Comparison of ENCODE assay signal across 20 cellular contexts in the genomic region with DNA sequence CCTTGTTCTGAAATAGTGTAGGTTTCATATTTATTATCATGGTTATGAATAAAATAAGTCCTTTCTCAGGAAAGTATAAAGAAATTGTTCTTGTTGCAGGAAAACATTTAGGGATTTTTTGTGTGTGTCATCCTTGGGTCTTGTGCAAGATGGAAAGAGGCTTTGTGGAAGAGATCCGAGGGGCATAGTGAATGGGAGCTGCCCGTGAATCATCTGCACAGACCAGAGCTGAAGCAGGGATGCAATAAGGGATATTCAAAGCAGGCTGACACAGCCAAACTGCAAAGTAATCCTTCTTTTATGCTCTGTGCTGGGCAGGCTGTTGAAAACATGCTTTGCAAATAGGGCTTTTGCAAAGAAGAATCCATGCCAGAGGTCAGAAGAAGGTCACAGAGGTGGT.
DNase-seq lines count a peak whose midpoint lies in the region; TF ChIP-seq lines count a peak whose summit lies in the region.
"Had no signal": no experiment of that assay in that cellular context is flagged by ENCODE, and none has a peak within 500 bp of the region (broad histone marks: within the 10 kb centered on the region; RNA-seq: fewer than 3 reads in every experiment).

No MANE protein-coding gene starts in this region.

- H3K4me2 ChIP-seq in mammary epithelial cell (ENCODE audit: insufficient read depth, low read depth, low read length): no peak overlapping the region
- peak overlapping the region; percentile 29 for H3K4me2 ChIP-seq in hepatocyte
- peak overlapping the region; percentile 24 for H3K4me2 ChIP-seq in smooth muscle cell
- H3K4me2 ChIP-seq: KMS-11 had no signal

- no peaks in the 10 kb centered on the region for H3K9me2 ChIP-seq in hepatocyte (replicated peaks; ENCODE audit: insufficient read depth)

- H3K9me3 ChIP-seq in HAP-1: no peaks in the 10 kb centered on the region
- H3K9me3 ChIP-seq in mammary epithelial cell (replicated peaks; ENCODE audit: insufficient read depth, low read length): no peaks in the 10 kb centered on the region
- no peaks in the 10 kb centered on the region for H3K9me3 ChIP-seq in hepatocyte (ENCODE audit: low read depth)
- no peaks in the 10 kb centered on the region for H3K9me3 ChIP-seq in smooth muscle cell (replicated peaks; ENCODE audit: low read depth)
- H3K9me3 ChIP-seq: prostate gland, testis had no signal

- H3K79me2 ChIP-seq in mammary epithelial cell (ENCODE audit: insufficient read depth, low read length): no peaks in the 10 kb centered on the region
- no peaks in the 10 kb centered on the region for H3K79me2 ChIP-seq in hepatocyte
- no peaks in the 10 kb centered on the region for H3K79me2 ChIP-seq in smooth muscle cell (ENCODE audit: low read depth)

- DNase-seq in HAP-1 (ENCODE audit: low spot score in 2 of 2): peak; percentile 7 to 8
- peak; percentile 2 for DNase-seq in mammary epithelial cell
- DNase-seq in hepatocyte (ENCODE audit: low spot score): peak; percentile 59
- no peak for DNase-seq in smooth muscle cell (lab: John Stamatoyannopoulos, UW; ENCODE audit: unreplicated experiment)
- DNase-seq in NCI-H446 (lab: John Stamatoyannopoulos, UW): no peak
- DNase-seq in GM20000 (ENCODE audit: low spot score): no peak
- DNase-seq in endothelial cell (ENCODE audit: low spot score): no peak
- DNase-seq: activated CD4-positive, alpha-beta T cell treated with anti-CD3 and anti-CD28 coated beads for 4 hours; activated CD8-positive, alpha-beta memory T cell treated with anti-CD3 and anti-CD28 coated beads, Interleukin-2, amount 10 ng/mL, durations not matched to agents 7 days and 5 days; central memory CD4-positive, alpha-beta T cell; COR-L47; kidney; NCI-H1048; NCI-H2081; Right ventricle myocardium superior; testis had no signal

- H2AFZ ChIP-seq in mammary epithelial cell (ENCODE audit: low read depth, low read length) (no peak overlapping the region), hepatocyte (no peak overlapping the region), smooth muscle cell (ENCODE audit: low read depth) (no peak overlapping the region)

- H3K27ac ChIP-seq in mammary epithelial cell (ENCODE audit: insufficient read depth, low read depth, low read length) (no peak overlapping the region), hepatocyte (peak overlapping the region; percentile 28), smooth muscle cell (ENCODE audit: low read depth) (peak overlapping the region; percentile 41)
- H3K27ac ChIP-seq: KMS-11, prostate gland, testis had no signal

- BruUV-seq in mammary epithelial cell (replicated peaks; lab: Mats Ljungman, UMichigan): no TSS peak

- intact Hi-C loops in mammary epithelial cell (cut with micrococcal nuclease): no loop called here

- H4K20me1 ChIP-seq in mammary epithelial cell (ENCODE audit: insufficient read depth, low read length): no peaks in the 10 kb centered on the region
- no peaks in the 10 kb centered on the region for H4K20me1 ChIP-seq in hepatocyte (ENCODE audit: insufficient read depth, poor library complexity, severe bottlenecking)
- no peaks in the 10 kb centered on the region for H4K20me1 ChIP-seq in smooth muscle cell (ENCODE audit: low read depth)

- H3K4me1 Mint-ChIP-seq in endothelial cell (ENCODE audit: unreplicated experiment): no peaks in the 10 kb centered on the region
- H3K4me1 Mint-ChIP-seq: activated CD8-positive, alpha-beta memory T cell treated with anti-CD3 and anti-CD28 coated beads, Interleukin-2, amount 10 ng/mL, durations not matched to agents 7 days and 5 days; activated T-helper 17 cell treated with anti-CD3 and anti-CD28 coated beads, Interleukin-2, amount 50 U/mL, for 72 hours had no signal

- no peak overlapping the region for H3K4me3 Mint-ChIP-seq in endothelial cell (ENCODE audit: unreplicated experiment)
- H3K4me3 Mint-ChIP-seq: activated CD8-positive, alpha-beta memory T cell treated with anti-CD3 and anti-CD28 coated beads, Interleukin-2, amount 10 ng/mL, durations not matched to agents 7 days and 5 days; activated T-helper 17 cell treated with anti-CD3 and anti-CD28 coated beads, Interleukin-2, amount 50 U/mL, for 72 hours; nephron had no signal

- H3F3A ChIP-seq in smooth muscle cell (ENCODE audit: low read depth): no peaks in the 10 kb centered on the region

- H3K4me1 ChIP-seq in HAP-1 (no peaks in the 10 kb centered on the region), mammary epithelial cell (ENCODE audit: insufficient read depth, low read length) (no peaks in the 10 kb centered on the region), hepatocyte (ENCODE audit: insufficient read depth) (peaks cover 7% of the 10 kb centered on the region), smooth muscle cell (ENCODE audit: low read depth) (peaks cover 9% of the 10 kb centered on the region)
- H3K4me1 ChIP-seq: prostate gland had no signal

- H3K27me3 ChIP-seq in HAP-1 (ENCODE audit: low read depth) (no peaks in the 10 kb centered on the region), mammary epithelial cell (ENCODE audit: insufficient read depth, low read length) (no peaks in the 10 kb centered on the region), hepatocyte (no peaks in the 10 kb centered on the region), smooth muscle cell (ENCODE audit: low read depth) (no peaks in the 10 kb centered on the region)
- H3K27me3 ChIP-seq: testis had no signal

- in situ Hi-C loops in HAP-1 (cut with MboI; ENCODE audit: low sequenced_read_pairs) (no loop called here), mammary epithelial cell (cut with MboI; ENCODE audit: low sequenced_read_pairs in 2 of 2) (no loop called here)

- dilution Hi-C loops in mammary epithelial cell (cut with HindIII; ENCODE audit: low sequenced_read_pairs): no loop called here

- H3K9me3 Mint-ChIP-seq in endothelial cell (ENCODE audit: unreplicated experiment): no peaks in the 10 kb centered on the region
- H3K9me3 Mint-ChIP-seq: activated T-helper 17 cell treated with anti-CD3 and anti-CD28 coated beads, Interleukin-2, amount 50 U/mL, for 72 hours; nephron had no signal

- TF ChIP-seq CTCF in mammary epithelial cell (conservative IDR thresholded peaks at IDR 0.05 in 1 of 2, IDR thresholded peaks at IDR 0.05 in 1 of 2; ENCODE audit: extremely low read depth in 1 of 2, insufficient read depth in 1 of 2, low read depth in 1 of 2, low read length in 2 of 2): no peak
- no peak for TF ChIP-seq CTCF in hepatocyte (IDR thresholded peaks at IDR 0.05; ENCODE audit: poor library complexity)
- TF ChIP-seq CTCF in smooth muscle cell (IDR thresholded peaks at IDR 0.05; ENCODE audit: borderline replicate concordance, insufficient read depth, poor library complexity, severe bottlenecking): no peak
- no peak for TF ChIP-seq CTCF in GM20000 (IDR thresholded peaks at IDR 0.05; ENCODE audit: extremely low read depth, missing control alignments)
- no peak for TF ChIP-seq CTCF in endothelial cell (IDR thresholded peaks at IDR 0.05; ENCODE audit: unreplicated experiment)

- CTCF ChIA-PET in mammary epithelial cell (lab: Charles Lee; ENCODE audit: low non-redundant PET): no interaction called here

- H3K9ac ChIP-seq in mammary epithelial cell (ENCODE audit: insufficient read depth, low read length) (no peak overlapping the region), smooth muscle cell (ENCODE audit: low read depth) (no peak overlapping the region)
- H3K9ac ChIP-seq: KMS-11 had no signal

- H3K36me3 ChIP-seq in HAP-1 (replicated peaks) (no peaks in the 10 kb centered on the region), mammary epithelial cell (ENCODE audit: insufficient read depth, low read length) (no peaks in the 10 kb centered on the region), hepatocyte (replicated peaks; ENCODE audit: insufficient read depth, low read depth) (no peaks in the 10 kb centered on the region), smooth muscle cell (ENCODE audit: low read depth) (no peaks in the 10 kb centered on the region)
- H3K36me3 ChIP-seq: prostate gland had no signal

- 63% methylated on average over 2 of the region's 2 CpGs for WGBS in mammary epithelial cell (ENCODE audit: low coverage, missing lambda C conversion rate)
- WGBS in hepatocyte (ENCODE audit: low lambda C conversion rate, missing lambda C conversion rate): 70% methylated on average over 2 of the region's 2 CpGs
- WGBS in smooth muscle cell (ENCODE audit: low lambda C conversion rate): 13% methylated on average over 2 of the region's 2 CpGs

- no peak overlapping the region for H3K27ac Mint-ChIP-seq in endothelial cell (ENCODE audit: unreplicated experiment)
- H3K27ac Mint-ChIP-seq: activated CD8-positive, alpha-beta memory T cell treated with anti-CD3 and anti-CD28 coated beads, Interleukin-2, amount 10 ng/mL, durations not matched to agents 7 days and 5 days; activated T-helper 17 cell treated with anti-CD3 and anti-CD28 coated beads, Interleukin-2, amount 50 U/mL, for 72 hours had no signal

- H3K4me3 ChIP-seq in HAP-1 (no peak overlapping the region), mammary epithelial cell (replicated peaks in 1 of 3; ENCODE audit: insufficient read depth in 1 of 3, low read depth in 2 of 3, low read length in 3 of 3) (no peak overlapping the region), hepatocyte (no peak overlapping the region), smooth muscle cell (no peak overlapping the region)
- H3K4me3 ChIP-seq: prostate gland, testis had no signal

- no peaks in the 10 kb centered on the region for H3K27me3 Mint-ChIP-seq in endothelial cell (ENCODE audit: unreplicated experiment)

- H3K36me3 Mint-ChIP-seq in endothelial cell (ENCODE audit: low read depth, unreplicated experiment): no peaks in the 10 kb centered on the region
- H3K36me3 Mint-ChIP-seq: activated CD8-positive, alpha-beta memory T cell treated with anti-CD3 and anti-CD28 coated beads, Interleukin-2, amount 10 ng/mL, durations not matched to agents 7 days and 5 days had no signal

Comparison
In these comparisons a context has a peak if more than half of its experiments do, and no peak if none do; other contexts are left out.
1. DNase-seq: peak in HAP-1 (2 of 2), mammary epithelial cell (single experiment) and hepatocyte (single experiment); none in smooth muscle cell (single experiment), NCI-H446 (0 of 2), GM20000 (single experiment) and endothelial cell (single experiment).